ENCODE assay signal across 8 cellular contexts in the genomic region with DNA sequence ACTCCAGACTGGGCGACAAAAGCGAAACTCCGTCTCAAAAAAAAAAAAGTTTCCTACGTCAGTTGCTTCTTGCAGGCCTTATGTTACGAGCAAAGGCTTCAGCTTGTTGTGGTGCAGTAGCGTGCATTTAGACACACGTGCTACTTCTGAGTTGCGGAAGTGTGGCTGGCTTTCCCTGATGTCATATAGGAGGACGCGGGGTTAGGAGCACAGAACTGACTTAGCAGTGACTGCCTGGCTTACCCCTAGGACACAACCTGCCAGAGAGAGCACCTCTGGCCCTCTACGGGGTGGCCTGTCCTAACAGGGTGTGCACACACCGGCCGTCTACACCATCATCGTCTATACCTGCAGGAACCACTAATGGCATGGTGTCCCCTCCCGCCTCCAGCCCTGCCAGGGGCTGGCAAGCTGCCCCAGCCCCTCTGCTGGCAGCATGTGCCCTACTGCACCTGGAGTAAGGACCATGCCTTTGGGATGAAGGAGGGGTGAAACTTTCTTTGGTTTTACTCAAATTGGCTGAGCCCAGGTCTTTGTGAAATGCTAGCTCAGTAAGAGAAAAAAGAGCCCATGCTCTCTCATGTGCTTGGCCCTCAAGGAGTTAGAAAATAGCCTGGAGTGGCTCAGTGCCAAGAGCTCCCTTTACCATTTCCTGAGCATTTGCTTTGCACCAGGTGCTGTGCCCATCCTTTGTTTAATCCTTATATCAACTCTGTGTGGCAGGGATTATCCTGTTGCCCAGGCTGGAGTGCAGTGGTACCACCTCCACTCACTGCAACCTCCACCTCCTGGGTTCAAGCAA. TPM values are rescaled to one million over a fixed set of nuclear protein-coding genes. Genes with fewer than 3 reads are reported as not detected.
DNase-seq lines count a peak whose midpoint lies in the region; ATAC-seq and TF ChIP-seq lines count a peak whose summit lies in the region.

No MANE protein-coding gene starts in this region.

- CTCF ChIA-PET in activated CD4-positive, alpha-beta T cell treated with anti-CD3 and anti-CD28 coated beads for 36 hours (lab: Charles Lee) = interaction anchor here (0.6 to 2.1 kb wide), 2 partner anchors 10 to 129 kb away, joined by 4 to 8 read pairs; no protein-coding TSS in a partner anchor

- peaks cover 96% of the 10 kb centered on the region for H3K4me1 Mint-ChIP-seq in activated CD4-positive, alpha-beta T cell treated with anti-CD3 and anti-CD28 coated beads for 36 hours
- peaks cover 96% of the 10 kb centered on the region for H3K4me1 Mint-ChIP-seq in activated naive CD8-positive, alpha-beta T cell treated with anti-CD3 and anti-CD28 coated beads, Interleukin-2, amount 50 U/mL, for 24 hours

- peak overlapping the region; percentile 89 for H3K27ac Mint-ChIP-seq in activated CD4-positive, alpha-beta T cell treated with anti-CD3 and anti-CD28 coated beads for 36 hours
- H3K27ac Mint-ChIP-seq in activated naive CD8-positive, alpha-beta T cell treated with anti-CD3 and anti-CD28 coated beads, Interleukin-2, amount 50 U/mL, for 24 hours = peak overlapping the region; percentile 80

- peak overlapping the region; percentile 74 for H3K4me3 Mint-ChIP-seq in activated CD4-positive, alpha-beta T cell treated with anti-CD3 and anti-CD28 coated beads for 36 hours
- peak overlapping the region; percentile 78 for H3K4me3 Mint-ChIP-seq in activated naive CD8-positive, alpha-beta T cell treated with anti-CD3 and anti-CD28 coated beads, Interleukin-2, amount 50 U/mL, for 24 hours

- DNase-seq in NCI-H2107 treated with DMSO at 0.1 percent for 48 hours (lab: John Stamatoyannopoulos, UW; ENCODE audit: unreplicated experiment) (peak; percentile 80), NCI-H2107 (lab: John Stamatoyannopoulos, UW) (no peak), stomach (no peak), tibial nerve (ENCODE audit: low spot score in 2 of 2) (no peak), body of pancreas (no peak)
- peak; percentile 88 for DNase-seq in activated CD4-positive, alpha-beta T cell treated with anti-CD3 and anti-CD28 coated beads for 36 hours
- DNase-seq in activated naive CD8-positive, alpha-beta T cell treated with anti-CD3 and anti-CD28 coated beads, Interleukin-2, amount 50 U/mL, for 24 hours = peak; percentile 56

- H3K4me1 ChIP-seq in stomach (peaks cover 0 to 53% (median 30%) of the 10 kb centered on the region in 4 donors), tibial nerve (peaks cover 0 to 36% (median 5%) of the 10 kb centered on the region in 4 donors), body of pancreas (no peaks in the 10 kb centered on the region)

- no peak overlapping the region for H3K4me3 ChIP-seq in stomach
- H3K4me3 ChIP-seq in tibial nerve = no peak overlapping the region
- H3K4me3 ChIP-seq in body of pancreas = no peak overlapping the region

- peaks cover 43% of the 10 kb centered on the region for H3K36me3 Mint-ChIP-seq in activated CD4-positive, alpha-beta T cell treated with anti-CD3 and anti-CD28 coated beads for 36 hours (ENCODE audit: low read depth)
- H3K36me3 Mint-ChIP-seq in activated naive CD8-positive, alpha-beta T cell treated with anti-CD3 and anti-CD28 coated beads, Interleukin-2, amount 50 U/mL, for 24 hours (ENCODE audit: low read depth) = peaks cover 11% of the 10 kb centered on the region

- WGBS in stomach, 5 donors = 81 to 93% (median 87%) methylated on average over 15 of the region's 15 CpGs
- WGBS in tibial nerve, 2 donors = 90 to 95% methylated on average over 14 to 15 of the region's 15 CpGs
- WGBS in body of pancreas, 2 donors = 86 to 88% methylated on average over 12 to 15 of the region's 15 CpGs

- POLR2A ChIA-PET in activated CD4-positive, alpha-beta T cell treated with anti-CD3 and anti-CD28 coated beads for 36 hours (lab: Charles Lee) = interaction anchor here (0.6 to 5.0 kb wide), 4 partner anchors 15 to 209 kb away, joined by 3 to 66 read pairs (median 7); no protein-coding TSS in a partner anchor

- H3K36me3 ChIP-seq in stomach = no peaks in the 10 kb centered on the region
- H3K36me3 ChIP-seq in tibial nerve = no peaks in the 10 kb centered on the region
- H3K36me3 ChIP-seq in body of pancreas (replicated peaks in 1 of 2; ENCODE audit: insufficient read depth in 1 of 2, low read depth in 2 of 2) = no peaks in the 10 kb centered on the region

- H3K27me3 Mint-ChIP-seq in activated CD4-positive, alpha-beta T cell treated with anti-CD3 and anti-CD28 coated beads for 36 hours = no peaks in the 10 kb centered on the region
- no peaks in the 10 kb centered on the region for H3K27me3 Mint-ChIP-seq in activated naive CD8-positive, alpha-beta T cell treated with anti-CD3 and anti-CD28 coated beads, Interleukin-2, amount 50 U/mL, for 24 hours

- H3K9me3 Mint-ChIP-seq in activated CD4-positive, alpha-beta T cell treated with anti-CD3 and anti-CD28 coated beads for 36 hours (ENCODE audit: low read depth) = peaks cover 9% of the 10 kb centered on the region
- H3K9me3 Mint-ChIP-seq in activated naive CD8-positive, alpha-beta T cell treated with anti-CD3 and anti-CD28 coated beads, Interleukin-2, amount 50 U/mL, for 24 hours = peaks cover 5% of the 10 kb centered on the region

- intact Hi-C loops in activated CD4-positive, alpha-beta T cell treated with anti-CD3 and anti-CD28 coated beads for 36 hours (cut with DNase I, micrococcal nuclease) = loop anchor here (2.0 to 5.0 kb wide), 5 partner anchors 171 to 864 kb away; partner anchors contain the start of genes RPS6KA5 (in 2 of the 2), CALM1 (in 1 of the 2) and CCDC88C (in 1 of the 2)
- intact Hi-C loops in stomach (cut with DNase I; ENCODE audit: low total_unique reads) (no loop called here), body of pancreas (cut with DNase I) (no loop called here)

- TF ChIP-seq EP300 in stomach (IDR thresholded peaks at IDR 0.05) = no peak
- no peak for TF ChIP-seq EP300 in tibial nerve (IDR thresholded peaks at IDR 0.05)

- no peaks in the 10 kb centered on the region for H3K27me3 ChIP-seq in stomach
- no peaks in the 10 kb centered on the region for H3K27me3 ChIP-seq in tibial nerve
- H3K27me3 ChIP-seq in body of pancreas = no peaks in the 10 kb centered on the region

- ATAC-seq in activated CD4-positive, alpha-beta T cell treated with anti-CD3 and anti-CD28 coated beads for 36 hours = peak; percentile 56
- ATAC-seq in activated naive CD8-positive, alpha-beta T cell treated with anti-CD3 and anti-CD28 coated beads, Interleukin-2, amount 50 U/mL, for 24 hours = peak; percentile 45
- ATAC-seq in body of pancreas (no peak), HG03280 (IDR thresholded peaks at IDR 0.05; ENCODE audit: unreplicated experiment) (no peak)

- no peak for TF ChIP-seq POLR2A in stomach (IDR thresholded peaks at IDR 0.05)
- TF ChIP-seq POLR2A in tibial nerve (IDR thresholded peaks at IDR 0.05) = no peak
- no peak for TF ChIP-seq POLR2A in body of pancreas (IDR thresholded peaks at IDR 0.05)

- no peak for TF ChIP-seq CTCF in stomach (IDR thresholded peaks at IDR 0.05)
- TF ChIP-seq CTCF in tibial nerve (IDR thresholded peaks at IDR 0.05) = no peak
- no peak for TF ChIP-seq CTCF in body of pancreas (IDR thresholded peaks at IDR 0.05)

- H3K27ac ChIP-seq in stomach (peak overlapping the region; percentile 8 to 83 (median 70)), tibial nerve (peak overlapping the region in 1 of 4 donors; percentile 11), body of pancreas (no peak overlapping the region)

- H3K9me3 ChIP-seq in stomach = no peaks in the 10 kb centered on the region
- peaks cover 0 to 10% (median 0%) of the 10 kb centered on the region in 4 donors for H3K9me3 ChIP-seq in tibial nerve
- H3K9me3 ChIP-seq in body of pancreas = no peaks in the 10 kb centered on the region

RNA-seq across cellular contexts. Expression of gene GPR68, which starts 1.7 kb away (rescaled TPM):
- total RNA-seq in activated CD4-positive, alpha-beta T cell treated with anti-CD3 and anti-CD28 coated beads for 36 hours = 10 to 100 TPM in 1 of 2 experiments, 1 to 10 TPM in 1; 9.4 to 11.2 TPM
- total RNA-seq in stomach = 10 to 100 TPM in 2 of 5 donors, 1 to 10 TPM in 1, not detected in 2; 4.0 to 19.3 (median 11.0) TPM
- 10 to 100 TPM in 1 of 3 donors, 1 to 10 TPM in 2; 1.9 to 10.9 (median 7.2) TPM for polyA plus RNA-seq in stomach
- total RNA-seq in tibial nerve = 1 to 10 TPM in 1 of 4 donors, under 1 TPM in 3; 0.21 to 4.1 (median 0.52) TPM
- under 1 TPM in 1 of 2 donors, not detected in 1; 0.26 TPM for total RNA-seq in body of pancreas

Comparison
In these comparisons a context has a peak if more than half of its experiments do, and no peak if none do; other contexts are left out.
1. DNase-seq: peak in NCI-H2107 treated with DMSO at 0.1 percent for 48 hours (single experiment), activated CD4-positive, alpha-beta T cell treated with anti-CD3 and anti-CD28 coated beads for 36 hours (single experiment) and activated naive CD8-positive, alpha-beta T cell treated with anti-CD3 and anti-CD28 coated beads, Interleukin-2, amount 50 U/mL, for 24 hours (single experiment); none in NCI-H2107 (single experiment), stomach (single experiment), tibial nerve (0 of 2) and body of pancreas (0 of 4).
2. ATAC-seq: peak in activated CD4-positive, alpha-beta T cell treated with anti-CD3 and anti-CD28 coated beads for 36 hours (single experiment) and activated naive CD8-positive, alpha-beta T cell treated with anti-CD3 and anti-CD28 coated beads, Interleukin-2, amount 50 U/mL, for 24 hours (single experiment); none in body of pancreas (single experiment) and HG03280 (single experiment).
3. H3K27ac ChIP-seq: peak in stomach (5 of 5); none in body of pancreas (0 of 4).
4. intact Hi-C loops: an anchor here in activated CD4-positive, alpha-beta T cell treated with anti-CD3 and anti-CD28 coated beads for 36 hours (2.0 to 5.0 kb wide); none called in stomach and body of pancreas.